29 cellular contexts compared by ENCODE assay signal in genomic region chr6:6880745-6881437, GRCh38.
DNase-seq lines count a peak whose midpoint lies in the region; ATAC-seq and TF ChIP-seq lines count a peak whose summit lies in the region.
"Had no signal": no experiment of that assay in that cellular context is flagged by ENCODE, and none has a peak within 500 bp of the region (broad histone marks: within the 10 kb centered on the region; RNA-seq: fewer than 3 reads in every experiment).

No MANE protein-coding gene starts in this region.

- H3K27ac ChIP-seq in suprapubic skin (peak overlapping the region; percentile 51), gastrocnemius medialis (no peak overlapping the region)
- H3K27ac ChIP-seq: ascending aorta, cardiac muscle cell, left ventricle myocardium inferior, right atrium auricular region, testis had no signal

- no peak overlapping the region for H3K4me3 ChIP-seq in suprapubic skin
- no peak overlapping the region for H3K4me3 ChIP-seq in gastrocnemius medialis
- H3K4me3 ChIP-seq: ascending aorta, cardiac muscle cell, left ventricle myocardium inferior, right atrium auricular region, smooth muscle cell, testis had no signal

- no peaks in the 10 kb centered on the region for H3K9me3 Mint-ChIP-seq in dendritic cell treated with granulocyte-macrophage colony-stimulating factor and Interleukin-4, amounts not matched to agents 40 ng/mL and 50 ng/mL, for 4 days
- H3K9me3 Mint-ChIP-seq: activated B cell treated with CpG ODN at 0.5 μM for 24 hours; activated naive CD8-positive, alpha-beta T cell treated with anti-CD3 and anti-CD28 coated beads, Interleukin-2, amount 10 ng/mL, durations not matched to agents 7 days and 5 days; T-helper 2 cell treated with Interferon-gamma antibody and Interleukin-4, amounts not matched to agents 5 μg/mL and 100 μg/mL, for 36 hours had no signal

- H3K36me3 Mint-ChIP-seq in dendritic cell treated with granulocyte-macrophage colony-stimulating factor and Interleukin-4, amounts not matched to agents 40 ng/mL and 50 ng/mL, for 4 days (ENCODE audit: low read depth): peaks cover 8% of the 10 kb centered on the region
- H3K36me3 Mint-ChIP-seq: activated naive CD8-positive, alpha-beta T cell treated with anti-CD3 and anti-CD28 coated beads, Interleukin-2, amount 10 ng/mL, durations not matched to agents 7 days and 5 days had no signal

- WGBS in suprapubic skin: 77% methylated on average over 10 of the region's 10 CpGs

- H3K27ac Mint-ChIP-seq in dendritic cell treated with granulocyte-macrophage colony-stimulating factor and Interleukin-4, amounts not matched to agents 40 ng/mL and 50 ng/mL, for 4 days: peak overlapping the region; percentile 73
- H3K27ac Mint-ChIP-seq: activated B cell treated with CpG ODN at 0.5 μM for 24 hours; activated CD4-positive, alpha-beta T cell treated with anti-CD3 and anti-CD28 coated beads, Interleukin-2, amount 10 ng/mL, durations not matched to agents 7 days and 5 days; activated naive CD8-positive, alpha-beta T cell treated with anti-CD3 and anti-CD28 coated beads, Interleukin-2, amount 10 ng/mL, durations not matched to agents 7 days and 5 days; T-helper 2 cell treated with Interferon-gamma antibody and Interleukin-4, amounts not matched to agents 5 μg/mL and 100 μg/mL, for 36 hours had no signal

- no peaks in the 10 kb centered on the region for H3K27me3 Mint-ChIP-seq in dendritic cell treated with granulocyte-macrophage colony-stimulating factor and Interleukin-4, amounts not matched to agents 40 ng/mL and 50 ng/mL, for 4 days

- no peak for ATAC-seq in gastrocnemius medialis
- ATAC-seq: HepG2; stimulated activated naive CD8-positive, alpha-beta T cell treated with anti-CD3 and anti-CD28 coated beads, Interleukin-15, Interleukin-2, amounts not matched to agents 100 U/mL and 50 U/mL, for 24 hours had no signal

- no peak for TF ChIP-seq EP300 in suprapubic skin (IDR thresholded peaks at IDR 0.05)

- no peaks in the 10 kb centered on the region for H3K36me3 ChIP-seq in suprapubic skin
- H3K36me3 ChIP-seq in gastrocnemius medialis: no peaks in the 10 kb centered on the region
- H3K36me3 ChIP-seq: ascending aorta, BE2C, cardiac muscle cell, left ventricle myocardium inferior, right atrium auricular region had no signal

- no peaks in the 10 kb centered on the region for H3K9me3 ChIP-seq in suprapubic skin
- H3K9me3 ChIP-seq in gastrocnemius medialis: no peaks in the 10 kb centered on the region
- H3K9me3 ChIP-seq: ascending aorta, BE2C, left ventricle myocardium inferior, right atrium auricular region, testis had no signal

- peaks cover 89% of the 10 kb centered on the region for H3K4me1 Mint-ChIP-seq in dendritic cell treated with granulocyte-macrophage colony-stimulating factor and Interleukin-4, amounts not matched to agents 40 ng/mL and 50 ng/mL, for 4 days (ENCODE audit: low read depth)

- intact Hi-C loops in dendritic cell treated with granulocyte-macrophage colony-stimulating factor and Interleukin-4, amounts not matched to agents 40 ng/mL and 50 ng/mL, for 4 days (cut with micrococcal nuclease): no loop called here
- intact Hi-C loops in gastrocnemius medialis (cut with DNase I; ENCODE audit: low total_unique reads): no loop called here

- DNase-seq in KBM-7 (peak; percentile 53), NOMO-1 treated with DMSO at 0.1 percent for 48 hours (lab: John Stamatoyannopoulos, UW; ENCODE audit: unreplicated experiment) (peak; percentile 47), suprapubic skin (ENCODE audit: low spot score in 2 of 2) (no peak), NCI-H2227 treated with DMSO at 0.1 percent for 48 hours (lab: John Stamatoyannopoulos, UW) (no peak), foreskin melanocyte (no peak), gastrocnemius medialis (no peak)
- DNase-seq: activated B cell treated with CpG ODN at 0.5 μM for 24 hours; activated CD4-positive, alpha-beta T cell treated with anti-CD3 and anti-CD28 coated beads, Interleukin-2, amount 10 ng/mL, durations not matched to agents 7 days and 5 days; activated gamma-delta T cell treated with Interleukin-2 at 50 U/mL for 16 hours; activated naive CD8-positive, alpha-beta T cell treated with anti-CD3 and anti-CD28 coated beads, Interleukin-2, amount 10 ng/mL, durations not matched to agents 7 days and 5 days; activated T-cell treated with anti-CD3 and anti-CD28 coated beads, Interleukin-2, amount 50 U/mL, for 48 hours; BE2C; effector CD8-positive, alpha-beta T cell; H7; left ventricle myocardium inferior; NCI-H1105; NCI-H187; NCI-H510A; Right ventricle myocardium superior; stimulated activated CD4-positive, alpha-beta T cell treated with anti-CD3 and anti-CD28 coated beads, Interleukin-2, amount 100 ng/mL, for 24 hours; stimulated activated naive CD8-positive, alpha-beta T cell treated with anti-CD3 and anti-CD28 coated beads, Interleukin-15, Interleukin-2, amounts not matched to agents 100 U/mL and 50 U/mL, for 24 hours; testis had no signal

- TF ChIP-seq CTCF in suprapubic skin (IDR thresholded peaks at IDR 0.05) (no peak), gastrocnemius medialis (IDR thresholded peaks at IDR 0.05 in 4 of 5, conservative IDR thresholded peaks at IDR 0.05 in 1 of 5) (no peak)

- no peaks in the 10 kb centered on the region for H3K27me3 ChIP-seq in suprapubic skin
- H3K27me3 ChIP-seq in gastrocnemius medialis: no peaks in the 10 kb centered on the region
- H3K27me3 ChIP-seq: ascending aorta, BE2C, cardiac muscle cell, right atrium auricular region, testis had no signal

- H3K4me1 ChIP-seq in suprapubic skin (peaks cover 43% of the 10 kb centered on the region), gastrocnemius medialis (peaks cover 0 to 12% of the 10 kb centered on the region in 2 donors)
- H3K4me1 ChIP-seq: ascending aorta, BE2C, right atrium auricular region, testis had no signal

- H3K4me3 Mint-ChIP-seq in dendritic cell treated with granulocyte-macrophage colony-stimulating factor and Interleukin-4, amounts not matched to agents 40 ng/mL and 50 ng/mL, for 4 days: no peak overlapping the region
- H3K4me3 Mint-ChIP-seq: activated B cell treated with CpG ODN at 0.5 μM for 24 hours; activated CD4-positive, alpha-beta T cell treated with anti-CD3 and anti-CD28 coated beads, Interleukin-2, amount 10 ng/mL, durations not matched to agents 7 days and 5 days; activated naive CD8-positive, alpha-beta T cell treated with anti-CD3 and anti-CD28 coated beads, Interleukin-2, amount 10 ng/mL, durations not matched to agents 7 days and 5 days; T-helper 2 cell treated with Interferon-gamma antibody and Interleukin-4, amounts not matched to agents 5 μg/mL and 100 μg/mL, for 36 hours had no signal

- no peak for TF ChIP-seq POLR2A in suprapubic skin (IDR thresholded peaks at IDR 0.05)
- TF ChIP-seq POLR2A in gastrocnemius medialis (IDR thresholded peaks at IDR 0.05): no peak

- in situ Hi-C loops in KBM-7 (cut with MboI; ENCODE audit: low pct_unique_long_range_greater_than_20kb, low sequenced_read_pairs) (no loop called here), gastrocnemius medialis (cut with MboI; ENCODE audit: low sequenced_read_pairs in 4 of 4) (no loop called here)

Comparison
In these comparisons a context has a peak if more than half of its experiments do, and no peak if none do; other contexts are left out.
1. DNase-seq: peak in KBM-7 (single experiment) and NOMO-1 treated with DMSO at 0.1 percent for 48 hours (single experiment); none in suprapubic skin (0 of 2), NCI-H2227 treated with DMSO at 0.1 percent for 48 hours (single experiment), foreskin melanocyte (single experiment) and gastrocnemius medialis (0 of 2).